Comparison of ENCODE assay signal across 17 cellular contexts in the genomic region with DNA sequence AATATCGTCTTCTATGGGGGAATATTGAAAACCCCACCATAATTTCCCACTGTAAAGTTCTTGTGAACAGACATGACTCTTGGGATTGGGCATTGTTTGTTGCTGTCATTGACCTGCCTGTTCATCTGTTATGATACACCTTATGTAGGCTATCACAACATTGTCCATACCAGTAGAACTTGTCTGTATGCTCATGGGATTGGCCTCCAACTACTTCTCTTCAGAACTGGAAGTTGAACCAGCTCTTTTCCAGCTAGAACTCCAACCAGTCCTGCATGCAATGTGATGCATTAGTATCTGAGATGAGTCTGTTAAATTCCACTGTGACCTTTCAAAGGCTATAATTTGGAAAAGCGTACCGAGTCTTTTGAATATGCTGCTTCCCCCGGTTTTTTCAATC.
"Had no signal": no experiment of that assay in that cellular context is flagged by ENCODE, and none has a peak within 500 bp of the region (broad histone marks: within the 10 kb centered on the region; RNA-seq: fewer than 3 reads in every experiment).

No MANE protein-coding gene starts in this region.

- H3K4me1 ChIP-seq: esophagus muscularis mucosa, foreskin keratinocyte, gastroesophageal sphincter, left lung, lower lobe of right lung had no signal

- H3K9me3 ChIP-seq: esophagus muscularis mucosa, gastroesophageal sphincter, heart left ventricle, left lung, lower lobe of right lung had no signal

- H3K36me3 ChIP-seq: esophagus muscularis mucosa, gastroesophageal sphincter, heart left ventricle, left lung, lower lobe of right lung had no signal

- DNase-seq: dermis blood vessel endothelial cell; dorsolateral prefrontal cortex; effector CD4-positive, alpha-beta T cell; effector memory CD4-positive, alpha-beta T cell; erythroblast; heart left ventricle; hypothalamus; left cardiac atrium; left lung; left ventricle myocardium superior; lower lobe of right lung; midbrain had no signal

- ATAC-seq: foreskin keratinocyte, gastroesophageal sphincter, heart left ventricle, left cardiac atrium, left lung, left ventricle myocardium superior, lower lobe of right lung had no signal

- H3K27me3 ChIP-seq: dorsolateral prefrontal cortex, esophagus muscularis mucosa, foreskin keratinocyte, gastroesophageal sphincter, heart left ventricle, left lung had no signal

- H3K4me3 ChIP-seq: coronary artery, dorsolateral prefrontal cortex, esophagus muscularis mucosa, gastroesophageal sphincter, heart left ventricle, left lung, lower lobe of right lung had no signal

- H3K27ac ChIP-seq: coronary artery, dorsolateral prefrontal cortex, epithelial cell of prostate, esophagus muscularis mucosa, foreskin keratinocyte, gastroesophageal sphincter, heart left ventricle, left lung, lower lobe of right lung had no signal
